24 cellular contexts compared by ENCODE assay signal in genomic region chr1:237119091-237119490, GRCh38.
DNase-seq lines count a peak whose midpoint lies in the region; ATAC-seq and TF ChIP-seq lines count a peak whose summit lies in the region.
"Had no signal": no experiment of that assay in that cellular context is flagged by ENCODE, and none has a peak within 500 bp of the region (broad histone marks: within the 10 kb centered on the region; RNA-seq: fewer than 3 reads in every experiment).

No MANE protein-coding gene starts in this region.

- no peaks in the 10 kb centered on the region for H3K27me3 ChIP-seq in left ventricle myocardium inferior (ENCODE audit: low read depth)
- no peaks in the 10 kb centered on the region for H3K27me3 ChIP-seq in left lung
- H3K27me3 ChIP-seq in upper lobe of left lung: no peaks in the 10 kb centered on the region
- H3K27me3 ChIP-seq: BLaER1 had no signal

- TF ChIP-seq EP300 in upper lobe of left lung (IDR thresholded peaks at IDR 0.05): peak in 2 of 4 donors; percentile 5 to 33

- H3K4me3 Mint-ChIP-seq in stimulated activated memory B cell treated with anti-CD40 and anti-IgM and Interleukin-4, amounts not matched to agents 10 μg/mL and 1 μg/mL and 100 μg/mL, for 72 hours: no peak overlapping the region
- H3K4me3 Mint-ChIP-seq: B cell; CD4-positive, CD25-positive, alpha-beta regulatory T cell; CD8-positive, alpha-beta T cell; H9; HFFc6 had no signal

- H3K27me3 Mint-ChIP-seq in stimulated activated memory B cell treated with anti-CD40 and anti-IgM and Interleukin-4, amounts not matched to agents 10 μg/mL and 1 μg/mL and 100 μg/mL, for 72 hours: peaks cover 9% of the 10 kb centered on the region
- H3K27me3 Mint-ChIP-seq: CD4-positive, CD25-positive, alpha-beta regulatory T cell had no signal

- H3K4me1 ChIP-seq in left ventricle myocardium inferior (peaks cover 96% of the 10 kb centered on the region), left lung (no peaks in the 10 kb centered on the region), upper lobe of left lung (no peaks in the 10 kb centered on the region)
- H3K4me1 ChIP-seq: BLaER1, Caco-2 had no signal

- intact Hi-C loops in left ventricle myocardium inferior (cut with micrococcal nuclease): no loop called here
- intact Hi-C loops in Right ventricle myocardium inferior (cut with DNase I): no loop called here
- intact Hi-C loops in left lung (cut with DNase I): no loop called here

- H3K36me3 ChIP-seq in left ventricle myocardium inferior: peaks cover 8% of the 10 kb centered on the region
- no peaks in the 10 kb centered on the region for H3K36me3 ChIP-seq in left lung
- no peaks in the 10 kb centered on the region for H3K36me3 ChIP-seq in upper lobe of left lung
- H3K36me3 ChIP-seq: BLaER1 had no signal

- no peaks in the 10 kb centered on the region for H3K36me3 Mint-ChIP-seq in stimulated activated memory B cell treated with anti-CD40 and anti-IgM and Interleukin-4, amounts not matched to agents 10 μg/mL and 1 μg/mL and 100 μg/mL, for 72 hours
- H3K36me3 Mint-ChIP-seq: CD4-positive, CD25-positive, alpha-beta regulatory T cell; CD8-positive, alpha-beta T cell had no signal

- H3K4me3 ChIP-seq in left ventricle myocardium inferior (peak overlapping the region; percentile 11), left lung (no peak overlapping the region), upper lobe of left lung (no peak overlapping the region)
- H3K4me3 ChIP-seq: BLaER1, GM12878, GM23248 had no signal

- DNase-seq in left ventricle myocardium inferior (no peak), Right ventricle myocardium inferior (ENCODE audit: missing footprints) (no peak), NCI-H82 (lab: John Stamatoyannopoulos, UW) (peak; percentile 74), left lung (no peak), upper lobe of left lung (no peak), NCI-H1436 (lab: John Stamatoyannopoulos, UW) (no peak), Kasumi-1 (lab: John Stamatoyannopoulos, UW) (no peak)
- DNase-seq: Caco-2; CD4-positive, CD25-positive, alpha-beta regulatory T cell; CD8-positive, alpha-beta T cell; DMS153; DMS79; EL; GDM1; GM23248; H9; HFFc6 had no signal

- H3K4me1 Mint-ChIP-seq in stimulated activated memory B cell treated with anti-CD40 and anti-IgM and Interleukin-4, amounts not matched to agents 10 μg/mL and 1 μg/mL and 100 μg/mL, for 72 hours: no peaks in the 10 kb centered on the region
- H3K4me1 Mint-ChIP-seq: B cell; CD4-positive, CD25-positive, alpha-beta regulatory T cell had no signal

- peak overlapping the region; percentile 31 for H3K27ac ChIP-seq in left ventricle myocardium inferior (replicated peaks)
- H3K27ac ChIP-seq in left lung: no peak overlapping the region
- H3K27ac ChIP-seq in upper lobe of left lung: peak overlapping the region in 1 of 4 donors; percentile 11
- H3K27ac ChIP-seq: 22Rv1, BLaER1, C4-2B, GM23248 had no signal

- TF ChIP-seq POLR2A in upper lobe of left lung (IDR thresholded peaks at IDR 0.05): no peak

- no peaks in the 10 kb centered on the region for H3K9me3 ChIP-seq in left ventricle myocardium inferior (replicated peaks)
- H3K9me3 ChIP-seq in left lung: no peaks in the 10 kb centered on the region
- H3K9me3 ChIP-seq in upper lobe of left lung: no peaks in the 10 kb centered on the region
- H3K9me3 ChIP-seq: BLaER1, Caco-2 had no signal

- TF ChIP-seq CTCF in left ventricle myocardium inferior (IDR thresholded peaks at IDR 0.05; ENCODE audit: borderline replicate concordance) (no peak), left lung (IDR thresholded peaks at IDR 0.05) (no peak), upper lobe of left lung (IDR thresholded peaks at IDR 0.05) (no peak)

- WGBS in upper lobe of left lung, 2 donors: 77 to 85% methylated on average over 5 to 6 of the region's 6 CpGs

- H3K9me3 Mint-ChIP-seq in stimulated activated memory B cell treated with anti-CD40 and anti-IgM and Interleukin-4, amounts not matched to agents 10 μg/mL and 1 μg/mL and 100 μg/mL, for 72 hours: peaks cover 7% of the 10 kb centered on the region
- H3K9me3 Mint-ChIP-seq: CD8-positive, alpha-beta T cell had no signal

- no peak for ATAC-seq in Right ventricle myocardium inferior
- ATAC-seq in left lung: peak; percentile 19
- ATAC-seq in upper lobe of left lung (ENCODE audit: low FRiP score in 2 of 2): peak; percentile 41 to 66
- ATAC-seq in stimulated activated memory B cell treated with anti-CD40 and anti-IgM and Interleukin-4, amounts not matched to agents 10 μg/mL and 1 μg/mL and 100 μg/mL, for 72 hours: no peak
- ATAC-seq: CD8-positive, alpha-beta T cell; GM12878; HCT116 had no signal

- no peak overlapping the region for H3K27ac Mint-ChIP-seq in stimulated activated memory B cell treated with anti-CD40 and anti-IgM and Interleukin-4, amounts not matched to agents 10 μg/mL and 1 μg/mL and 100 μg/mL, for 72 hours
- H3K27ac Mint-ChIP-seq: B cell; CD4-positive, CD25-positive, alpha-beta regulatory T cell; CD8-positive, alpha-beta T cell; H9; HFFc6 had no signal

Comparison
In these comparisons a context has a peak if more than half of its experiments do, and no peak if none do; other contexts are left out.
1. ATAC-seq: peak in left lung (single experiment) and upper lobe of left lung (2 of 2); none in Right ventricle myocardium inferior (single experiment) and stimulated activated memory B cell treated with anti-CD40 and anti-IgM and Interleukin-4, amounts not matched to agents 10 μg/mL and 1 μg/mL and 100 μg/mL, for 72 hours (single experiment).